Comparison of ENCODE assay signal across 9 cellular contexts in the genomic region with DNA sequence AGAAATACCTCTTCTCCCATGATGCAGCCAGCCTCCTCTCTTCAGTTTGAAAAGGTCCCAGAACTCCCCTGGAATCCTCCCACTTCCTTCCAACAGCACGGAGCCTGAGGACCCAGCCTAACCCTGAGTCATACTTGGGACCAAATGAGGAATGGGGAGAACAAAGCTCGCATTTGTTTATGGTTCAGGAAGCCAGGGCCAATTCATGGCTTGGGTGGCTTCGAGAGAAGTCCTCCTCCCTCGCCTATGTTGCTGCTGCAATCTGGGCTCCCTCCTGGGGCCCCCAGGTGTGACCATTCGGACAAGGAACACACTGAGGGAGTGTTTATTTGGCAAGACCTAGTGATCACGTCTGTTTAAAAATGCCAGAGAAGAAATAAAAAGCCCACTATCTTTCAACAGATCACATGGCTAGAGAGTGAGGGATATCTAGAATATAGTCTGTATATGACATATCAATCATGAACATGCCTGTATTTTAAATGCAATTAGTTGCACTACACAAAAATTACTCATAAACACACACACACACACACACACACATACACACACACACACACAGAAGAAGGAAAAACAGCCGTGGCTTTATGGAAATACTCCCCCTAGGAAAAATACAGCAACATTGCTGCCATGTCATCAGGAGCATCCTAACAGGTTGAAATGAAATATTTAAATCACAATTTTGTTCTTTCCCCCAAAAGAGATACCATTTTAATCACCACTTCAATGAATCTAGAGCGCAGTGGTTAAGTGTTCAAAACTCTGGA.
DNase-seq lines count a peak whose midpoint lies in the region; ATAC-seq lines count a peak whose summit lies in the region.
"Had no signal": no experiment of that assay in that cellular context is flagged by ENCODE, and none has a peak within 500 bp of the region (broad histone marks: within the 10 kb centered on the region; RNA-seq: fewer than 3 reads in every experiment).

No MANE protein-coding gene starts in this region.

- DNase-seq in H4 (ENCODE audit: low spot score): peak; percentile 86
- DNase-seq in right cardiac atrium: peak; percentile 36 to 48 (median 40)
- DNase-seq in skeletal muscle cell (ENCODE audit: low read depth): peak; percentile 50
- no peak for DNase-seq in OCI-M2 (lab: John Stamatoyannopoulos, UW; ENCODE audit: unreplicated experiment)
- no peak for DNase-seq in GM19238 (ENCODE audit: insufficient read length, low spot score)
- no peak for DNase-seq in NCI-H2107 (lab: John Stamatoyannopoulos, UW)
- DNase-seq: NCI-H1417 had no signal

- H3K4me3 ChIP-seq in right cardiac atrium (ENCODE audit: low read length): no peak overlapping the region
- H3K4me3 ChIP-seq in skeletal muscle cell (ENCODE audit: low read depth, low read length): peak overlapping the region; percentile 39

- no peaks in the 10 kb centered on the region for H3K9me3 ChIP-seq in right cardiac atrium (ENCODE audit: control insufficient read depth, low read length)

- H3K4me1 ChIP-seq in right cardiac atrium (ENCODE audit: control insufficient read depth, insufficient read depth, low read length): peaks cover 8% of the 10 kb centered on the region

- intact Hi-C loops in right cardiac atrium (cut with DNase I): no loop called here

- WGBS in right cardiac atrium: 36% methylated on average over 8 of the region's 8 CpGs

- peak; percentile 88 to 92 for ATAC-seq in right cardiac atrium
- ATAC-seq in HG02763 (IDR thresholded peaks at IDR 0.05; ENCODE audit: unreplicated experiment): no peak

- H3K27me3 ChIP-seq in right cardiac atrium (ENCODE audit: control insufficient read depth, insufficient read depth): no peaks in the 10 kb centered on the region

- H3K27ac ChIP-seq in angular gyrus (ENCODE audit: low read depth, low read length): peak overlapping the region; percentile 62
- H3K27ac ChIP-seq in right cardiac atrium (ENCODE audit: low read length): no peak overlapping the region

Comparison
In these comparisons a context has a peak if more than half of its experiments do, and no peak if none do; other contexts are left out.
1. DNase-seq: peak in H4 (single experiment), right cardiac atrium (3 of 3) and skeletal muscle cell (single experiment); none in OCI-M2 (single experiment), GM19238 (single experiment) and NCI-H2107 (single experiment).